Comparison of ENCODE assay signal across 8 cellular contexts in genomic region chrX:49271341-49271740, GRCh38. TPM values are rescaled to one million over a fixed set of nuclear protein-coding genes. Genes with fewer than 3 reads are reported as not detected.
A peak's percentile ranks its signal among the peaks of the same experiment; 100 is the strongest.
DNase-seq lines count a peak whose midpoint lies in the region; ATAC-seq and TF ChIP-seq lines count a peak whose summit lies in the region.
"Had no signal": no experiment of that assay in that cellular context is flagged by ENCODE, and none has a peak within 500 bp of the region (broad histone marks: within the 10 kb centered on the region; RNA-seq: fewer than 3 reads in every experiment).

No MANE protein-coding gene starts in this region.

- H4K20me1 ChIP-seq in SU-DHL-6 (ENCODE audit: low read depth, low read length) = no peaks in the 10 kb centered on the region

- H3K4me1 ChIP-seq in mesendoderm (ENCODE audit: control insufficient read depth, low read depth, low read length) = no peaks in the 10 kb centered on the region

- H3K27ac ChIP-seq in SU-DHL-6 (ENCODE audit: low read depth, low read length) (no peak overlapping the region), mesendoderm (ENCODE audit: low read depth, low read length) (no peak overlapping the region)
- H3K27ac ChIP-seq: SJSA1 had no signal

- peak; percentile 62 for DNase-seq in DMS53 (lab: John Stamatoyannopoulos, UW)
- DNase-seq in mesendoderm = no peak
- DNase-seq in iPS-NIHi11 (ENCODE audit: low spot score) = no peak
- DNase-seq: GOT3 had no signal

- H3K27me3 ChIP-seq in SU-DHL-6 (ENCODE audit: low read length) (no peaks in the 10 kb centered on the region), mesendoderm (ENCODE audit: insufficient read depth, low read length, poor library complexity) (no peaks in the 10 kb centered on the region)
- H3K27me3 ChIP-seq: SJSA1 had no signal

- H2BK5ac ChIP-seq in mesendoderm (ENCODE audit: low read length) = no peak overlapping the region

- H3K9ac ChIP-seq in SU-DHL-6 (ENCODE audit: low read length) (0 out of 2 replicates have a peak overlapping the region, but pooled peaks have one; percentile 72), mesendoderm (ENCODE audit: low read length) (no peak overlapping the region)

- peaks cover 3% of the 10 kb centered on the region; the same call in 1 of the 2 replicates for H3F3A ChIP-seq in SU-DHL-6 (ENCODE audit: insufficient read depth)

- H3K36me3 ChIP-seq in SU-DHL-6 (ENCODE audit: low read length) (no peaks in the 10 kb centered on the region), mesendoderm (ENCODE audit: control insufficient read depth, insufficient read depth, low read length) (no peaks in the 10 kb centered on the region)

- WGBS in mesendoderm (ENCODE audit: extremely low coverage, insufficient coverage, low lambda C conversion rate) = no CpG with 5 or more reads among the region's 2 CpGs

- H3K23ac ChIP-seq in mesendoderm (ENCODE audit: low read length) = no peak overlapping the region

- H3K79me2 ChIP-seq in SU-DHL-6 (ENCODE audit: insufficient read depth, low read length) (0 out of 2 replicates have a peak, but pooled peaks cover 3% of the 10 kb centered on the region), mesendoderm (ENCODE audit: control insufficient read depth, insufficient read depth, low read length) (peaks cover 11% of the 10 kb centered on the region)

- H3K4me3 ChIP-seq in SU-DHL-6 (ENCODE audit: insufficient read depth, low read length, poor library complexity, severe bottlenecking) (peak overlapping the region; percentile 74), mesendoderm (ENCODE audit: low read length) (no peak overlapping the region)

- H3K9me3 ChIP-seq in SU-DHL-6 (ENCODE audit: insufficient read depth, low read length) = no peaks in the 10 kb centered on the region
- H3K9me3 ChIP-seq: SJSA1 had no signal

- H4K5ac ChIP-seq in mesendoderm (ENCODE audit: low read length) = no peak overlapping the region

- H2AK5ac ChIP-seq in mesendoderm (ENCODE audit: low read length) = no peak overlapping the region

- H2AFZ ChIP-seq in SU-DHL-6 (ENCODE audit: low read depth, low read length, severe bottlenecking) = no peak overlapping the region

- H3K4me2 ChIP-seq in SU-DHL-6 (ENCODE audit: low read depth, low read length, poor library complexity, severe bottlenecking) = peak overlapping the region; percentile 55
- no peak overlapping the region for H3K4me2 ChIP-seq in mesendoderm (ENCODE audit: low read length)

- peak overlapping the region; percentile 17 for H3K56ac ChIP-seq in mesendoderm (ENCODE audit: low read length)

- no peak overlapping the region for H2BK15ac ChIP-seq in mesendoderm (replicated peaks; ENCODE audit: low read depth)

- no peak overlapping the region for H2BK120ac ChIP-seq in mesendoderm (ENCODE audit: low read depth, low read length)

- no peak overlapping the region for H3K18ac ChIP-seq in mesendoderm (ENCODE audit: low read length)

- TF ChIP-seq CTCF in SU-DHL-6 (IDR thresholded peaks at IDR 0.05; ENCODE audit: insufficient read depth, low read length, poor library complexity, severe bottlenecking) = no peak

- ATAC-seq in GM21576 (IDR thresholded peaks at IDR 0.05; ENCODE audit: unreplicated experiment) (no peak), HG02642 (IDR thresholded peaks at IDR 0.05; ENCODE audit: poor library complexity, unreplicated experiment) (no peak)

- H3K9me2 ChIP-seq in SU-DHL-6 (replicated peaks; ENCODE audit: insufficient read depth, low read length) = no peaks in the 10 kb centered on the region

- H4K8ac ChIP-seq in mesendoderm (ENCODE audit: low read depth, low read length) = no peak overlapping the region

- no peak overlapping the region for H3K4ac ChIP-seq in mesendoderm (ENCODE audit: low read depth, low read length)

- peaks cover 4% of the 10 kb centered on the region for H3K79me1 ChIP-seq in mesendoderm (ENCODE audit: low read length)

RNA-seq across cellular contexts. Expression of gene PPP1R3F, which starts 1.7 kb away (rescaled TPM):
- polyA plus RNA-seq in mesendoderm (2013, experiment 1 of 2) = 2.3 TPM
- 2.0 TPM for polyA plus RNA-seq in mesendoderm (2013, experiment 2 of 2)

RNA-seq across cellular contexts. Expression of gene FOXP3, which starts 6.8 kb away (rescaled TPM):
- 0.29 TPM for polyA plus RNA-seq in mesendoderm (2013, experiment 1 of 2)
- 0.34 TPM for polyA plus RNA-seq in mesendoderm (2013, experiment 2 of 2)

RNA-seq across cellular contexts. Expression of gene GAGE10, which starts 32.1 kb away (rescaled TPM):
- not detected for polyA plus RNA-seq in mesendoderm (2013, experiment 1 of 2)
- not detected for polyA plus RNA-seq in mesendoderm (2013, experiment 2 of 2)

RNA-seq across cellular contexts. Expression of gene CCDC22, which starts 36.1 kb away (rescaled TPM):
- 4.8 TPM for polyA plus RNA-seq in mesendoderm (2013, experiment 1 of 2)
- polyA plus RNA-seq in mesendoderm (2013, experiment 2 of 2) = 5.3 TPM

RNA-seq across cellular contexts. Expression of gene CACNA1F, which starts 38.2 kb away (rescaled TPM):
- polyA plus RNA-seq in mesendoderm (2013, experiment 1 of 2) = 0.15 TPM
- 0.08 TPM for polyA plus RNA-seq in mesendoderm (2013, experiment 2 of 2)
